Comparison of ENCODE assay signal across 1 cellular context in genomic region chr19:6215701-6216235, GRCh38.
A peak's percentile ranks its signal among the peaks of the same experiment; 100 is the strongest.
TF ChIP-seq lines count a peak whose summit lies in the region.

No MANE protein-coding gene starts in this region.

TF ChIP-seq in HEK293, 187 proteins besides CTCF, POLR2A, EP300 and RAD21:
- TF ChIP-seq ZBTB11 (tag by site-specific recombination; conservative IDR thresholded peaks at IDR 0.05; ENCODE audit: low read depth) (no peak), ZIC2 (tag by site-specific recombination; IDR thresholded peaks at IDR 0.05) (0 out of 2 replicates have a peak, but pooled peaks have one; percentile 7)
